Comparison of ENCODE assay signal across 27 cellular contexts in the genomic region with DNA sequence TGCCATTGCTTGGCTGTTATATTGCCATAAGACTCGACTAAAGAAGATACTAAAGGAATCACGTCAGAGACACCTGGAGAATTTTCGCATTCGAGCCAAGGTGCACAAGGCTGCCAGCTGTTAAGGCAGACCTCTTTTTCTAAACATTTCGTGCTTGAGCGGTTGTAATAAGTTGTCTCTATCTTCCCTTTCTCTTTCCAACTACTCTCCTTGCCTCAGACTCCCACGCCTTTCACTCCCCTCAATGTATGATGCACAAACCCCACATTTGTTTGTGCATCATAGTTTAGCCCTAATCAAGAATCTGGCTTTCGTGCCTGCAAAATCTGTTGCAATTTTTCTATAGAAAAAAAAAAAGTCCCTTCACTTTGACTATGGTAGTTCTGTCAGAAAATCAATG.
"Had no signal": no experiment of that assay in that cellular context is flagged by ENCODE, and none has a peak within 500 bp of the region (broad histone marks: within the 10 kb centered on the region; RNA-seq: fewer than 3 reads in every experiment).

No MANE protein-coding gene starts in this region.

- H3K36me3 ChIP-seq: heart right ventricle, lower lobe of right lung, neutrophil, right atrium auricular region, stomach, tibial artery had no signal

- H3K4me3 ChIP-seq: dorsolateral prefrontal cortex, heart right ventricle, lower lobe of right lung, right atrium auricular region, smooth muscle cell, stomach, tibial artery had no signal

- H3K4me1 Mint-ChIP-seq: immature natural killer cell; naive thymus-derived CD8-positive, alpha-beta T cell; stimulated activated effector memory CD8-positive, alpha-beta T cell treated with anti-CD3 and anti-CD28 coated beads, Interleukin-12 subunit alpha, Interleukin-12 subunit beta, amount 100 ng/mL, for 72 hours had no signal

- H3K9me3 ChIP-seq: heart right ventricle, lower lobe of right lung, neutrophil, right atrium auricular region, stomach, tibial artery had no signal

- H3K27me3 ChIP-seq: dorsolateral prefrontal cortex, right atrium auricular region, stomach, tibial artery had no signal

- H3K27ac Mint-ChIP-seq: immature natural killer cell; naive thymus-derived CD8-positive, alpha-beta T cell; progenitor cell of endocrine pancreas; stimulated activated effector memory CD8-positive, alpha-beta T cell treated with anti-CD3 and anti-CD28 coated beads, Interleukin-12 subunit alpha, Interleukin-12 subunit beta, amount 100 ng/mL, for 72 hours; type B pancreatic cell had no signal

- H3K27ac ChIP-seq: dorsolateral prefrontal cortex, foreskin keratinocyte, heart right ventricle, lower lobe of right lung, neutrophil, parathyroid adenoma, right atrium auricular region, stomach, tibial artery had no signal

- H3K36me3 Mint-ChIP-seq: immature natural killer cell; naive thymus-derived CD8-positive, alpha-beta T cell; stimulated activated effector memory CD8-positive, alpha-beta T cell treated with anti-CD3 and anti-CD28 coated beads, Interleukin-12 subunit alpha, Interleukin-12 subunit beta, amount 100 ng/mL, for 72 hours; type B pancreatic cell had no signal

- DNase-seq: dorsolateral prefrontal cortex; effector CD4-positive, alpha-beta T cell; foreskin keratinocyte; glutamatergic neuron; heart right ventricle; hypothalamus; immature natural killer cell; islet precursor cell; kidney glomerular epithelial cell; left colon; left ventricle myocardium superior; lower lobe of right lung; naive thymus-derived CD8-positive, alpha-beta T cell; stimulated activated CD4-positive, alpha-beta T cell treated with anti-CD3 and anti-CD28 coated beads, Interleukin-12 subunit alpha, Interleukin-12 subunit beta, amount 100 ng/mL, for 4 hours; stimulated activated CD4-positive, alpha-beta T cell treated with anti-CD3 and anti-CD28 coated beads, Interleukin-1b, Interleukin-23, amount 100 ng/mL, for 48 hours; stimulated activated CD4-positive, alpha-beta T cell treated with anti-CD3 and anti-CD28 coated beads, Interleukin-4, amount 100 ng/mL, for 24 hours; stimulated activated naive CD4-positive, alpha-beta T cell treated with Interleukin-2 at 50 U/mL for 16 hours; stomach; tibial artery had no signal

- H3K4me1 ChIP-seq: foreskin keratinocyte, heart right ventricle, lower lobe of right lung, parathyroid adenoma, right atrium auricular region, stomach, tibial artery had no signal

- H3K4me3 Mint-ChIP-seq: immature natural killer cell; naive thymus-derived CD8-positive, alpha-beta T cell; stimulated activated effector memory CD8-positive, alpha-beta T cell treated with anti-CD3 and anti-CD28 coated beads, Interleukin-12 subunit alpha, Interleukin-12 subunit beta, amount 100 ng/mL, for 72 hours; type B pancreatic cell had no signal

- ATAC-seq: foreskin keratinocyte; heart right ventricle; left colon; left ventricle myocardium superior; lower lobe of right lung; naive thymus-derived CD8-positive, alpha-beta T cell; sciatic nerve; stimulated activated effector memory CD8-positive, alpha-beta T cell treated with anti-CD3 and anti-CD28 coated beads, Interleukin-12 subunit alpha, Interleukin-12 subunit beta, amount 100 ng/mL, for 72 hours had no signal

- H3K9me3 Mint-ChIP-seq: immature natural killer cell; naive thymus-derived CD8-positive, alpha-beta T cell; stimulated activated effector memory CD8-positive, alpha-beta T cell treated with anti-CD3 and anti-CD28 coated beads, Interleukin-12 subunit alpha, Interleukin-12 subunit beta, amount 100 ng/mL, for 72 hours; type B pancreatic cell had no signal
